In genomic region chr17:48429638-48430586, GRCh38 we compare ENCODE assay signal across 8 cellular contexts. TPM values are rescaled to one million over a fixed set of nuclear protein-coding genes. Genes with fewer than 3 reads are reported as not detected.
DNase-seq lines count a peak whose midpoint lies in the region; ATAC-seq and TF ChIP-seq lines count a peak whose summit lies in the region.

TSS of gene SKAP1 (minus strand) at chr17:48430214.

- POLR2A ChIA-PET in activated CD4-positive, alpha-beta T cell treated with anti-CD3 and anti-CD28 coated beads, Interleukin-2, amount 10 ng/mL, durations not matched to agents 7 days and 5 days (lab: Charles Lee): no interaction called here
- POLR2A ChIA-PET in HEK293T (lab: Yijun Ruan, JAX): no interaction called here

- no peaks in the 10 kb centered on the region for H3K27me3 Mint-ChIP-seq in activated CD4-positive, alpha-beta T cell treated with anti-CD3 and anti-CD28 coated beads, Interleukin-2, amount 10 ng/mL, durations not matched to agents 7 days and 5 days

- CTCF ChIA-PET in activated CD4-positive, alpha-beta T cell treated with anti-CD3 and anti-CD28 coated beads, Interleukin-2, amount 10 ng/mL, durations not matched to agents 7 days and 5 days (lab: Charles Lee): interaction anchor here (0.9 kb wide), 1 partner anchor 20 kb away, joined by 3 read pairs; no protein-coding TSS in a partner anchor
- CTCF ChIA-PET in HEK293T (lab: Yijun Ruan, JAX): no interaction called here

- peak within 1 kb of the TSS; percentile 52 for H3K4me3 ChIP-seq in epithelial cell of proximal tubule (ENCODE audit: low read depth, low read length)

- peaks cover 68% of the 10 kb centered on the region for H3K4me1 Mint-ChIP-seq in activated CD4-positive, alpha-beta T cell treated with anti-CD3 and anti-CD28 coated beads, Interleukin-2, amount 10 ng/mL, durations not matched to agents 7 days and 5 days

- H3K36me3 Mint-ChIP-seq in activated CD4-positive, alpha-beta T cell treated with anti-CD3 and anti-CD28 coated beads, Interleukin-2, amount 10 ng/mL, durations not matched to agents 7 days and 5 days (ENCODE audit: low read depth): peaks cover 44% of the 10 kb centered on the region

- DNase-seq in DMS153 treated with DMSO at 0.1 percent for 48 hours (lab: John Stamatoyannopoulos, UW; ENCODE audit: unreplicated experiment) (peak; percentile 32), epithelial cell of proximal tubule (ENCODE audit: low read depth) (no peak), HEK293T (ENCODE audit: extremely low spot score) (no peak), NCI-H82 treated with DMSO at 0.1 percent for 48 hours (lab: John Stamatoyannopoulos, UW; ENCODE audit: unreplicated experiment) (no peak), cerebellar nuclear complex (lab: John Stamatoyannopoulos, UW) (no peak)
- DNase-seq in activated CD4-positive, alpha-beta T cell treated with anti-CD3 and anti-CD28 coated beads, Interleukin-2, amount 10 ng/mL, durations not matched to agents 7 days and 5 days: peak; percentile 65
- peak; percentile 45 to 62 for DNase-seq in stimulated activated CD4-positive, alpha-beta T cell treated with anti-CD3 and anti-CD28 coated beads, Interleukin-15, amount 100 ng/mL, for 1 hour (ENCODE audit: low read depth in 1 of 2, low spot score in 1 of 2)

- H3K9me3 Mint-ChIP-seq in activated CD4-positive, alpha-beta T cell treated with anti-CD3 and anti-CD28 coated beads, Interleukin-2, amount 10 ng/mL, durations not matched to agents 7 days and 5 days: no peaks in the 10 kb centered on the region

- peak within 1 kb of the TSS; percentile 88 for H3K4me3 Mint-ChIP-seq in activated CD4-positive, alpha-beta T cell treated with anti-CD3 and anti-CD28 coated beads, Interleukin-2, amount 10 ng/mL, durations not matched to agents 7 days and 5 days

- ATAC-seq in HG02759 (IDR thresholded peaks at IDR 0.05; ENCODE audit: unreplicated experiment): peak; percentile 76

- no peak for TF ChIP-seq CTCF in epithelial cell of proximal tubule (conservative IDR thresholded peaks at IDR 0.05; ENCODE audit: low read depth, low read length)

- H3K27ac Mint-ChIP-seq in activated CD4-positive, alpha-beta T cell treated with anti-CD3 and anti-CD28 coated beads, Interleukin-2, amount 10 ng/mL, durations not matched to agents 7 days and 5 days: peak within 1 kb of the TSS; percentile 98

TF ChIP-seq in HEK293T, 16 proteins besides CTCF, POLR2A, EP300 and RAD21:
- TF ChIP-seq CTBP1 (IDR thresholded peaks at IDR 0.05; ENCODE audit: borderline replicate concordance) (no peak), HDGF (IDR thresholded peaks at IDR 0.05; ENCODE audit: borderline replicate concordance) (no peak), FOXA1 (IDR thresholded peaks at IDR 0.05) (no peak), FOXK2 (IDR thresholded peaks at IDR 0.05) (no peak), ELF4 (IDR thresholded peaks at IDR 0.05) (no peak), TARDBP (IDR thresholded peaks at IDR 0.05) (no peak), L3MBTL2 (conservative IDR thresholded peaks at IDR 0.05) (no peak), SP1 (IDR thresholded peaks at IDR 0.05) (no peak), ARNT (IDR thresholded peaks at IDR 0.05) (no peak), SUZ12 (IDR thresholded peaks at IDR 0.05) (no peak)

RNA-seq across cellular contexts. Expression of gene SKAP1, which starts in this region (rescaled TPM):
- 100 to 1,000 TPM; 123 to 144 TPM for total RNA-seq in activated CD4-positive, alpha-beta T cell treated with anti-CD3 and anti-CD28 coated beads, Interleukin-2, amount 10 ng/mL, durations not matched to agents 7 days and 5 days
- 1.5 and 11.4 TPM in 2 replicates for total RNA-seq in epithelial cell of proximal tubule

Comparison
In these comparisons a context has a peak if more than half of its experiments do, and no peak if none do; other contexts are left out.
1. RNA of gene SKAP1 (total RNA-seq): 123 to 144 TPM in activated CD4-positive, alpha-beta T cell treated with anti-CD3 and anti-CD28 coated beads, Interleukin-2, amount 10 ng/mL, durations not matched to agents 7 days and 5 days; 1.5 to 11.4 TPM in epithelial cell of proximal tubule; every median in the first group is over 10 times any median in the second.
2. DNase-seq: peak in DMS153 treated with DMSO at 0.1 percent for 48 hours (single experiment), activated CD4-positive, alpha-beta T cell treated with anti-CD3 and anti-CD28 coated beads, Interleukin-2, amount 10 ng/mL, durations not matched to agents 7 days and 5 days (single experiment) and stimulated activated CD4-positive, alpha-beta T cell treated with anti-CD3 and anti-CD28 coated beads, Interleukin-15, amount 100 ng/mL, for 1 hour (2 of 2); none in epithelial cell of proximal tubule (single experiment), HEK293T (single experiment), NCI-H82 treated with DMSO at 0.1 percent for 48 hours (single experiment) and cerebellar nuclear complex (0 of 2).